ENCODE assay signal across 21 cellular contexts in genomic region chr2:214881647-214882205, GRCh38.
DNase-seq lines count a peak whose midpoint lies in the region; ATAC-seq, FAIRE-seq and TF ChIP-seq lines count a peak whose summit lies in the region.
"Had no signal": no experiment of that assay in that cellular context is flagged by ENCODE, and none has a peak within 500 bp of the region (broad histone marks: within the 10 kb centered on the region; RNA-seq: fewer than 3 reads in every experiment).

No MANE protein-coding gene starts in this region.

- DNase-seq in HepG2 (ENCODE audit: low spot score) (no peak), right lobe of liver (no peak), GM12878 (ENCODE audit: low read depth, low spot score) (peak; percentile 13), hepatocyte (ENCODE audit: low spot score) (peak; percentile 22), superior temporal gyrus (ENCODE audit: extremely low spot score) (peak; percentile 20), H7 (no peak), GM13976 (ENCODE audit: low spot score) (no peak)
- no peak for DNase-seq in effector CD4-positive, alpha-beta T cell
- DNase-seq: activated CD8-positive, alpha-beta T cell treated with anti-CD3 and anti-CD28 coated beads for 36 hours; activated naive CD8-positive, alpha-beta T cell treated with anti-CD3 and anti-CD28 coated beads, Interleukin-2, amount 10 ng/mL, durations not matched to agents 7 days and 5 days; activated T-cell treated with anti-CD3 and anti-CD28 coated beads, Interleukin-2, amount 50 U/mL, for 72 hours; HCEC 1CT; mesendoderm; retina; stimulated activated CD4-positive, alpha-beta T cell treated with anti-CD3 and anti-CD28 coated beads, Interleukin-1b, Interleukin-23, amount 100 ng/mL, for 48 hours had no signal

- POLR2A ChIA-PET in HepG2 (lab: Yijun Ruan, JAX), result no interaction called here
- POLR2A ChIA-PET in GM12878 (lab: Charles Lee), result no interaction called here

- WGBS in HepG2 (ENCODE audit: low lambda C conversion rate), result 48% methylated on average over 6 of the region's 6 CpGs
- 89% methylated on average over 5 of the region's 6 CpGs for WGBS in right lobe of liver (ENCODE audit: insufficient coverage, low coverage, low lambda C conversion rate, missing lambda C conversion rate)
- WGBS in GM12878 (ENCODE audit: insufficient coverage, insufficient replicate concordance, low lambda C conversion rate, missing lambda C conversion rate), result 76% methylated on average over 6 of the region's 6 CpGs
- 95% methylated on average over 6 of the region's 6 CpGs for WGBS in hepatocyte (ENCODE audit: low lambda C conversion rate, missing lambda C conversion rate)

- H3K4me1 ChIP-seq in HepG2 (ENCODE audit: insufficient read depth, low read length) (peaks cover 6% of the 10 kb centered on the region), right lobe of liver (no peaks in the 10 kb centered on the region), GM12878 (ENCODE audit: control insufficient read depth, insufficient read depth, low read length) (no peaks in the 10 kb centered on the region), hepatocyte (ENCODE audit: insufficient read depth) (peaks cover 4% of the 10 kb centered on the region)
- H3K4me1 ChIP-seq: heart right ventricle had no signal

- SMC1A ChIA-PET in GM12878 (lab: Charles Lee; ENCODE audit: uncharacterized antibody, unreplicated experiment), result interaction anchor here (0.7 to 1.6 kb wide), 4 partner anchors 11 to 43 kb away, joined by 3 to 6 read pairs (median 4); no protein-coding TSS in a partner anchor

- H3K79me2 ChIP-seq in HepG2 (ENCODE audit: insufficient read depth, low read length) (no peaks in the 10 kb centered on the region), GM12878 (ENCODE audit: control insufficient read depth, insufficient read depth, low read length) (no peaks in the 10 kb centered on the region), hepatocyte (no peaks in the 10 kb centered on the region)

- TF ChIP-seq CTCF in HepG2 (CRISPR knock-in tag; IDR thresholded peaks at IDR 0.05) (no peak), right lobe of liver (IDR thresholded peaks at IDR 0.05) (no peak), GM12878 (IDR thresholded peaks at IDR 0.05 in 2 of 3, conservative IDR thresholded peaks at IDR 0.05 in 1 of 3; ENCODE audit: control insufficient read depth in 2 of 3, extremely low read depth in 1 of 3, insufficient read depth in 1 of 3, low read depth in 3 of 3, low read length in 3 of 3) (no peak), hepatocyte (IDR thresholded peaks at IDR 0.05; ENCODE audit: poor library complexity) (no peak), GM13976 (IDR thresholded peaks at IDR 0.05; ENCODE audit: borderline replicate concordance, control extremely low read depth, extremely low read depth, insufficient read depth, missing control alignments) (no peak)

- no peak for TF ChIP-seq EP300 in HepG2 (IDR thresholded peaks at IDR 0.05; ENCODE audit: low read depth in 2 of 2, low read length in 2 of 2)
- no peak for TF ChIP-seq EP300 in HepG2 (CRISPR knock-in tag; IDR thresholded peaks at IDR 0.05; ENCODE audit: borderline replicate concordance)
- no peak for TF ChIP-seq EP300 in GM12878 (IDR thresholded peaks at IDR 0.05; ENCODE audit: borderline replicate concordance in 1 of 2, control insufficient read depth in 1 of 2, low read depth in 2 of 2, low read length in 2 of 2)

- H3K9ac ChIP-seq in HepG2 (ENCODE audit: insufficient read depth, low read depth, low read length), result no peak overlapping the region
- no peak overlapping the region for H3K9ac ChIP-seq in GM12878 (ENCODE audit: control insufficient read depth, insufficient read depth, low read length)

- no peak for FAIRE-seq in HepG2 (lab: Jason Lieb, UNC)
- peak; percentile 27 for FAIRE-seq in GM12878 (lab: Jason Lieb, UNC)
- FAIRE-seq: endometrium, G401.6, GM12892, HTR-8/SVneo, keratinocyte had no signal

- H3K4me3 ChIP-seq in HepG2 (replicated peaks in 1 of 3; ENCODE audit: insufficient read depth in 1 of 3, low read depth in 2 of 3, low read length in 3 of 3), result no peak overlapping the region
- no peak overlapping the region for H3K4me3 ChIP-seq in right lobe of liver
- H3K4me3 ChIP-seq in GM12878, result no peak overlapping the region
- H3K4me3 ChIP-seq in hepatocyte, result no peak overlapping the region
- H3K4me3 ChIP-seq in H7 (ENCODE audit: insufficient read depth, low read depth, low read length), result no peak overlapping the region
- H3K4me3 ChIP-seq: heart right ventricle had no signal

- H2AFZ ChIP-seq in HepG2 (ENCODE audit: low read length), result no peak overlapping the region
- peak overlapping the region; percentile 61 for H2AFZ ChIP-seq in GM12878 (ENCODE audit: control insufficient read depth, low read depth, low read length)
- no peak overlapping the region for H2AFZ ChIP-seq in hepatocyte

- no peaks in the 10 kb centered on the region for H3K27me3 ChIP-seq in HepG2 (ENCODE audit: control insufficient read depth in 1 of 2, insufficient read depth in 2 of 2, low read length in 2 of 2)
- no peaks in the 10 kb centered on the region for H3K27me3 ChIP-seq in right lobe of liver
- H3K27me3 ChIP-seq in GM12878 (replicated peaks in 1 of 2; ENCODE audit: control insufficient read depth in 2 of 2, insufficient read depth in 2 of 2, low read length in 1 of 2), result no peaks in the 10 kb centered on the region
- H3K27me3 ChIP-seq in hepatocyte, result no peaks in the 10 kb centered on the region
- no peaks in the 10 kb centered on the region for H3K27me3 ChIP-seq in H7 (ENCODE audit: control insufficient read depth, insufficient read depth, low read length)
- H3K27me3 ChIP-seq: heart right ventricle had no signal

- TF ChIP-seq POLR2A in HepG2 (IDR thresholded peaks at IDR 0.05; ENCODE audit: insufficient read depth in 1 of 2, low read depth in 2 of 2, low read length in 2 of 2) (no peak), right lobe of liver (IDR thresholded peaks at IDR 0.05) (no peak), GM12878 (IDR thresholded peaks at IDR 0.05; ENCODE audit: low read depth, low read length) (no peak)

- H3K4me2 ChIP-seq in HepG2 (ENCODE audit: low read depth, low read length) (no peak overlapping the region), GM12878 (ENCODE audit: control insufficient read depth, insufficient read depth) (no peak overlapping the region), hepatocyte (no peak overlapping the region)

- no peak for TF ChIP-seq RAD21 in HepG2 (CRISPR knock-in tag; IDR thresholded peaks at IDR 0.05)
- no peak for TF ChIP-seq RAD21 in GM12878 (IDR thresholded peaks at IDR 0.05; ENCODE audit: insufficient read depth, low read depth, low read length)

- intact Hi-C loops in HepG2 (cut with micrococcal nuclease; ENCODE audit: unreplicated experiment), result no loop called here
- intact Hi-C loops in right lobe of liver (cut with DNase I), result no loop called here
- intact Hi-C loops in GM12878 (cut with micrococcal nuclease; ENCODE audit: unreplicated experiment), result no loop called here

- ATAC-seq in HepG2 (no peak), right lobe of liver (no peak), GM12878 (peak; percentile 83)
- ATAC-seq: activated CD8-positive, alpha-beta T cell treated with anti-CD3 and anti-CD28 coated beads for 36 hours; activated T-cell treated with anti-CD3 and anti-CD28 coated beads, Interleukin-2, amount 50 U/mL, for 72 hours; heart right ventricle had no signal

- H3K9me3 ChIP-seq in HepG2 (ENCODE audit: low read length) (no peaks in the 10 kb centered on the region), right lobe of liver (no peaks in the 10 kb centered on the region), GM12878 (replicated peaks; ENCODE audit: control insufficient read depth, insufficient read depth, low read length) (no peaks in the 10 kb centered on the region; the same call in 2 of the 3 replicates), hepatocyte (ENCODE audit: low read depth) (no peaks in the 10 kb centered on the region)

- H4K20me1 ChIP-seq in HepG2 (ENCODE audit: insufficient read depth, low read length) (no peaks in the 10 kb centered on the region), GM12878 (ENCODE audit: control insufficient read depth, insufficient read depth) (no peaks in the 10 kb centered on the region), hepatocyte (ENCODE audit: insufficient read depth, poor library complexity, severe bottlenecking) (no peaks in the 10 kb centered on the region)

- RAD21 ChIA-PET in GM12878 (lab: Charles Lee; ENCODE audit: unreplicated experiment), result no interaction called here

- no peak overlapping the region for H3K27ac ChIP-seq in HepG2 (ENCODE audit: extremely low read length, insufficient read depth, low read length)
- H3K27ac ChIP-seq in right lobe of liver, result no peak overlapping the region
- no peak overlapping the region for H3K27ac ChIP-seq in GM12878 (ENCODE audit: control insufficient read depth, insufficient read depth)
- H3K27ac ChIP-seq in hepatocyte, result no peak overlapping the region
- H3K27ac ChIP-seq: heart right ventricle had no signal

- H3K9me2 ChIP-seq in hepatocyte (replicated peaks; ENCODE audit: insufficient read depth), result no peaks in the 10 kb centered on the region

- in situ Hi-C loops in HepG2 (cut with HindIII; ENCODE audit: extremely low pct_ligation_motif_present, low pct_unique_long_range_greater_than_20kb) (no loop called here), GM12878 (cut with MboI) (no loop called here), GM13976 (cut with MboI; ENCODE audit: low sequenced_read_pairs, unreplicated experiment) (no loop called here)

- CTCF ChIA-PET in HepG2 (lab: Yijun Ruan, JAX; ENCODE audit: low intra/inter-chr PET ratio, low total read pairs), result no interaction called here
- CTCF ChIA-PET in GM12878 (lab: Yijun Ruan, JAX), result interaction anchor here (0.8 to 1.2 kb wide), 3 partner anchors 12 to 23 kb away, joined by 3 to 4 read pairs (median 3); no protein-coding TSS in a partner anchor

- BruUV-seq in HepG2 (replicated peaks; lab: Mats Ljungman, UMichigan) (no TSS peak), GM12878 (replicated peaks; lab: Mats Ljungman, UMichigan) (no TSS peak)

- no peaks in the 10 kb centered on the region for H3K36me3 ChIP-seq in HepG2 (replicated peaks in 1 of 2; ENCODE audit: control insufficient read depth in 1 of 2, insufficient read depth in 2 of 2, low read length in 2 of 2)
- no peaks in the 10 kb centered on the region for H3K36me3 ChIP-seq in right lobe of liver
- H3K36me3 ChIP-seq in GM12878 (ENCODE audit: control insufficient read depth in 2 of 2, insufficient read depth in 2 of 2, low read length in 1 of 2), result no peaks in the 10 kb centered on the region
- H3K36me3 ChIP-seq in hepatocyte (replicated peaks; ENCODE audit: insufficient read depth, low read depth), result no peaks in the 10 kb centered on the region
- H3K36me3 ChIP-seq in H7 (replicated peaks; ENCODE audit: control insufficient read depth, insufficient read depth, low read length), result no peaks in the 10 kb centered on the region
- H3K36me3 ChIP-seq: heart right ventricle had no signal

TF ChIP-seq in GM12878, 131 proteins besides CTCF, POLR2A, EP300 and RAD21 (continues in another document):
- TF ChIP-seq ASH2L (IDR thresholded peaks at IDR 0.05; ENCODE audit: borderline replicate concordance, low read depth) (no peak), MYC (IDR thresholded peaks at IDR 0.05; ENCODE audit: insufficient read depth, insufficient read length, insufficient replicate concordance, low read length, severe bottlenecking) (no peak), ESRRA (IDR thresholded peaks at IDR 0.05; ENCODE audit: low read length) (no peak), SMC3 (IDR thresholded peaks at IDR 0.05; ENCODE audit: borderline replicate concordance, low read length) (no peak)

Comparison
In these comparisons a context has a peak if more than half of its experiments do, and no peak if none do; other contexts are left out.
1. DNase-seq: peak in GM12878 (single experiment), hepatocyte (single experiment) and superior temporal gyrus (single experiment); none in HepG2 (single experiment), right lobe of liver (0 of 3), H7 (single experiment), effector CD4-positive, alpha-beta T cell (single experiment) and GM13976 (single experiment).